9 cellular contexts compared by ENCODE assay signal in the genomic region with DNA sequence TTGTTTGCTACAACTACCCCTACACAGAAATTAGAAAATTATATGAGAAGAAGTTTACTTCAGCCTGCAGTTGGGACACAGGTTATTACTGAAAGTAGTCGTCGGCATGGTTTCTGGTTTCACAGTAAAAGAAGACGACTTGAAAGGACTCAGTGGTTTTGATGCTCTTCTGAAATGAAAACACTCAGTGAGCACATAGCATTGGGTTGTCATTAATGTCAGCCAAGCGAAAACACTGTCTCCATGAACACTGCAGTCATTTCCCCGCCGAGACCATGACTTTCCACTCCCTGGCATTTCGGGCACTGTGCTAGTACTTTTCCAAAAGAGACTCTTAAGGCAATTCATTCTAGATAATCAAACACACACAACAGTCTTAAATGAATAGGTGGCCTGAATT.
A peak's percentile ranks its signal among the peaks of the same experiment; 100 is the strongest.
DNase-seq lines count a peak whose midpoint lies in the region; ATAC-seq and TF ChIP-seq lines count a peak whose summit lies in the region.
"Had no signal": no experiment of that assay in that cellular context is flagged by ENCODE, and none has a peak within 500 bp of the region (broad histone marks: within the 10 kb centered on the region; RNA-seq: fewer than 3 reads in every experiment).

No MANE protein-coding gene starts in this region.

- H3K4me3 ChIP-seq in GM06990 (replicated peaks; ENCODE audit: low read depth, low read length) (no peak overlapping the region), BE2C (ENCODE audit: low read depth, low read length) (no peak overlapping the region)
- H3K4me3 ChIP-seq: BLaER1 had no signal

- H3K36me3 ChIP-seq in GM06990 (ENCODE audit: control insufficient read depth, insufficient read depth, low read length) (no peaks in the 10 kb centered on the region), BE2C (no peaks in the 10 kb centered on the region)
- H3K36me3 ChIP-seq: BLaER1 had no signal

- peaks cover 29% of the 10 kb centered on the region for H3K36me3 Mint-ChIP-seq in T-cell

- ATAC-seq in GM21619 (IDR thresholded peaks at IDR 0.05; ENCODE audit: unreplicated experiment) (peak; percentile 85), T-cell (replicated peaks in 1 of 4) (peak; percentile 61 to 79 (median 74))

- H3K4me3 Mint-ChIP-seq in T-cell, result peak overlapping the region; percentile 57 to 66 (median 65)

- TF ChIP-seq CTCF in GM06990 (IDR thresholded peaks at IDR 0.05; ENCODE audit: insufficient read depth, low read length, poor library complexity, severe bottlenecking), result no peak
- no peak for TF ChIP-seq CTCF in BE2C (IDR thresholded peaks at IDR 0.05; ENCODE audit: low read depth, low read length)

- H3K27me3 ChIP-seq in GM06990 (replicated peaks; ENCODE audit: control insufficient read depth, insufficient read depth, low read length), result no peaks in the 10 kb centered on the region
- H3K27me3 ChIP-seq in BE2C, result no peaks in the 10 kb centered on the region
- H3K27me3 ChIP-seq: BLaER1 had no signal

- H3K4me1 ChIP-seq in BE2C, result no peaks in the 10 kb centered on the region
- H3K4me1 ChIP-seq: BLaER1 had no signal

- peaks cover 97 to 98% (median 97%) of the 10 kb centered on the region in 3 donors for H3K4me1 Mint-ChIP-seq in T-cell

- H3K27me3 Mint-ChIP-seq in T-cell, result no peaks in the 10 kb centered on the region

- H3K27ac Mint-ChIP-seq in T-cell, result peak overlapping the region; percentile 94 to 95

- H3K9me3 ChIP-seq in BE2C, result no peaks in the 10 kb centered on the region
- H3K9me3 ChIP-seq: BLaER1 had no signal

- DNase-seq in GM06990 (ENCODE audit: extremely low read depth, insufficient read length), result peak; percentile 67
- DNase-seq in T-cell, result peak in 4 of 34 experiments; percentile 21 to 39 (median 26)
- DNase-seq in kidney tubule cell (ENCODE audit: low spot score), result peak; percentile 47
- no peak for DNase-seq in BE2C
- DNase-seq in ecto neural progenitor cell (ENCODE audit: low spot score), result no peak
- no peak for DNase-seq in DMS 273 (lab: John Stamatoyannopoulos, UW; ENCODE audit: unreplicated experiment)
- no peak for DNase-seq in nucleus accumbens (lab: John Stamatoyannopoulos, UW)

- CTCF ChIA-PET in T-cell (lab: Charles Lee), result interaction anchor here in 1 of 2 donors (0.6 to 1.7 kb wide), 8 partner anchors 9 to 369 kb away, joined by 3 to 7 read pairs (median 4); no protein-coding TSS in a partner anchor

- H3K9me3 Mint-ChIP-seq in T-cell, result no peaks in the 10 kb centered on the region

- POLR2A ChIA-PET in T-cell (lab: Charles Lee), result interaction anchor here (0.7 to 1.5 kb wide), 4 partner anchors 22 to 43 kb away, joined by 4 to 11 read pairs (median 6); no protein-coding TSS in a partner anchor

Comparison
In these comparisons a context has a peak if more than half of its experiments do, and no peak if none do; other contexts are left out.
1. DNase-seq: peak in GM06990 (single experiment) and kidney tubule cell (single experiment); none in BE2C (single experiment), ecto neural progenitor cell (single experiment), DMS 273 (single experiment) and nucleus accumbens (0 of 56).